In genomic region chr10:104811166-104811565, GRCh38 we compare ENCODE assay signal across 17 cellular contexts.
DNase-seq lines count a peak whose midpoint lies in the region; ATAC-seq, FAIRE-seq and TF ChIP-seq lines count a peak whose summit lies in the region.
"Had no signal": no experiment of that assay in that cellular context is flagged by ENCODE, and none has a peak within 500 bp of the region (broad histone marks: within the 10 kb centered on the region; RNA-seq: fewer than 3 reads in every experiment).

No MANE protein-coding gene starts in this region.

- H3K4me2 ChIP-seq in BLaER1 = peak overlapping the region; percentile 79
- H3K4me2 ChIP-seq in GM23338 = no peak overlapping the region
- H3K4me2 ChIP-seq in mammary epithelial cell (ENCODE audit: insufficient read depth, low read depth, low read length) = no peak overlapping the region
- no peak overlapping the region for H3K4me2 ChIP-seq in mesendoderm (ENCODE audit: low read length)

- H3K23ac ChIP-seq in mesendoderm (ENCODE audit: low read length) = no peak overlapping the region

- H2BK5ac ChIP-seq in mesendoderm (ENCODE audit: low read length) = no peak overlapping the region

- TF ChIP-seq POLR2A in sigmoid colon (IDR thresholded peaks at IDR 0.05) = no peak

- no peak overlapping the region for H2AK5ac ChIP-seq in mesendoderm (ENCODE audit: low read length)

- no peak overlapping the region for H3K4ac ChIP-seq in mesendoderm (ENCODE audit: low read depth, low read length)

- H2AFZ ChIP-seq in GM23338 (peak overlapping the region; percentile 20; the same call in 1 of the 2 replicates), mammary epithelial cell (ENCODE audit: low read depth, low read length) (peak overlapping the region; percentile 69)
- H2AFZ ChIP-seq: GM23248 had no signal

- no TSS peak for BruUV-seq in mammary epithelial cell (replicated peaks; lab: Mats Ljungman, UMichigan)

- H3K79me2 ChIP-seq in GM23338 (replicated peaks; ENCODE audit: insufficient read depth) (no peaks in the 10 kb centered on the region), mammary epithelial cell (ENCODE audit: insufficient read depth, low read length) (no peaks in the 10 kb centered on the region), mesendoderm (ENCODE audit: control insufficient read depth, insufficient read depth, low read length) (no peaks in the 10 kb centered on the region)

- no peak overlapping the region for H2BK120ac ChIP-seq in mesendoderm (ENCODE audit: low read depth, low read length)

- no peak overlapping the region for H3K56ac ChIP-seq in mesendoderm (ENCODE audit: low read length)

- peak overlapping the region; percentile 66 for H2BK15ac ChIP-seq in mesendoderm (replicated peaks; ENCODE audit: low read depth)

- H3K79me1 ChIP-seq in mesendoderm (ENCODE audit: low read length) = no peaks in the 10 kb centered on the region

- no peaks in the 10 kb centered on the region for H3K27me3 ChIP-seq in BLaER1
- no peaks in the 10 kb centered on the region for H3K27me3 ChIP-seq in GM23338 (ENCODE audit: insufficient read depth)
- no peaks in the 10 kb centered on the region for H3K27me3 ChIP-seq in mammary epithelial cell (ENCODE audit: insufficient read depth, low read length)
- H3K27me3 ChIP-seq in mesendoderm (ENCODE audit: insufficient read depth, low read length, poor library complexity) = no peaks in the 10 kb centered on the region
- no peaks in the 10 kb centered on the region for H3K27me3 ChIP-seq in sigmoid colon

- peaks cover 2% of the 10 kb centered on the region for H3K27me3 Mint-ChIP-seq in GM23338 (ENCODE audit: insufficient read depth, low read depth, poor library complexity)
- H3K27me3 Mint-ChIP-seq: CD4-positive, alpha-beta T cell; IgD-negative memory B cell had no signal

- in situ Hi-C loops in mammary epithelial cell (cut with MboI; ENCODE audit: low sequenced_read_pairs in 2 of 2) = no loop called here

- H3K4me1 ChIP-seq in BLaER1 (peaks cover 48% of the 10 kb centered on the region), GM23338 (ENCODE audit: insufficient read depth) (peaks cover 11% of the 10 kb centered on the region), mammary epithelial cell (ENCODE audit: insufficient read depth, low read length) (peaks cover 22% of the 10 kb centered on the region), mesendoderm (ENCODE audit: control insufficient read depth, low read depth, low read length) (peaks cover 5% of the 10 kb centered on the region), sigmoid colon (no peaks in the 10 kb centered on the region)

- no peaks in the 10 kb centered on the region; the same call in 2 of the 3 replicates for H3K9me3 Mint-ChIP-seq in GM23338
- H3K9me3 Mint-ChIP-seq: CD4-positive, alpha-beta T cell; H9 had no signal

- no peak overlapping the region for H4K8ac ChIP-seq in mesendoderm (ENCODE audit: low read depth, low read length)

- CTCF ChIA-PET in mammary epithelial cell (lab: Charles Lee; ENCODE audit: low non-redundant PET) = no interaction called here

- H3K9me2 ChIP-seq in GM23338 (ENCODE audit: insufficient read depth) = 0 out of 2 replicates have a peak, but pooled peaks cover 5% of the 10 kb centered on the region

- H3K36me3 ChIP-seq in BLaER1 = no peaks in the 10 kb centered on the region
- no peaks in the 10 kb centered on the region for H3K36me3 ChIP-seq in GM23338 (ENCODE audit: insufficient read depth)
- no peaks in the 10 kb centered on the region for H3K36me3 ChIP-seq in mammary epithelial cell (ENCODE audit: insufficient read depth, low read length)
- no peaks in the 10 kb centered on the region for H3K36me3 ChIP-seq in mesendoderm (ENCODE audit: control insufficient read depth, insufficient read depth, low read length)
- no peaks in the 10 kb centered on the region for H3K36me3 ChIP-seq in sigmoid colon

- H3F3A ChIP-seq in GM23338 (replicated peaks; ENCODE audit: low read depth) = no peaks in the 10 kb centered on the region

- WGBS in mammary epithelial cell (ENCODE audit: low coverage, missing lambda C conversion rate) = 100% methylated on average over 1 of the region's 1 CpG
- WGBS in mesendoderm (ENCODE audit: extremely low coverage, insufficient coverage, low lambda C conversion rate) = no CpG with 5 or more reads among the region's 1 CpG
- 71 to 74% methylated on average over 1 of the region's 1 CpG for WGBS in sigmoid colon, 2 donors

- H3K9me3 ChIP-seq in BLaER1 (peaks cover 4% of the 10 kb centered on the region; the same call in 1 of the 2 replicates), mammary epithelial cell (replicated peaks; ENCODE audit: insufficient read depth, low read length) (peaks cover 6% of the 10 kb centered on the region), sigmoid colon (no peaks in the 10 kb centered on the region)

- ATAC-seq in GM23338 (no peak), GM18867 (IDR thresholded peaks at IDR 0.05; ENCODE audit: unreplicated experiment) (no peak), HG03025 (IDR thresholded peaks at IDR 0.05; ENCODE audit: low FRiP score, unreplicated experiment) (no peak)

- H3K4me3 ChIP-seq in BLaER1 = no peak overlapping the region
- no peak overlapping the region for H3K4me3 ChIP-seq in GM23338
- no peak overlapping the region for H3K4me3 ChIP-seq in mammary epithelial cell (replicated peaks in 1 of 3; ENCODE audit: insufficient read depth in 1 of 3, low read depth in 2 of 3, low read length in 3 of 3)
- H3K4me3 ChIP-seq in mesendoderm (ENCODE audit: low read length) = no peak overlapping the region
- no peak overlapping the region for H3K4me3 ChIP-seq in sigmoid colon
- H3K4me3 ChIP-seq: GM23248 had no signal

- no peak overlapping the region for H3K4me3 Mint-ChIP-seq in GM23338
- H3K4me3 Mint-ChIP-seq: CD4-positive, alpha-beta T cell; H9; IgD-negative memory B cell had no signal

- TF ChIP-seq CTCF in GM23338 (conservative IDR thresholded peaks at IDR 0.05; ENCODE audit: low read depth in 2 of 2) (no peak), mammary epithelial cell (conservative IDR thresholded peaks at IDR 0.05 in 1 of 2, IDR thresholded peaks at IDR 0.05 in 1 of 2; ENCODE audit: extremely low read depth in 1 of 2, insufficient read depth in 1 of 2, low read depth in 1 of 2, low read length in 2 of 2) (no peak), sigmoid colon (IDR thresholded peaks at IDR 0.05) (no peak)

- H3K36me3 Mint-ChIP-seq in GM23338 (ENCODE audit: low read depth) = peaks cover 6% of the 10 kb centered on the region; the same call in 1 of the 3 replicates

- DNase-seq in GM23338 (ENCODE audit: low spot score) (no peak), mammary epithelial cell (no peak), mesendoderm (peak; percentile 54), sigmoid colon (no peak), urothelium cell line (ENCODE audit: low spot score) (no peak)
- DNase-seq: 8988T; AML-193; Calu3; CD4-positive, alpha-beta T cell; DMS 273 treated with DMSO at 0.1 percent for 48 hours; GDM1; GM23248; H9 had no signal

- TF ChIP-seq EP300 in sigmoid colon (IDR thresholded peaks at IDR 0.05) = no peak

- no peak for FAIRE-seq in urothelium cell line (lab: Jason Lieb, UNC)

- no peaks in the 10 kb centered on the region for H4K20me1 ChIP-seq in BLaER1
- no peaks in the 10 kb centered on the region for H4K20me1 ChIP-seq in GM23338 (replicated peaks; ENCODE audit: insufficient read depth)
- H4K20me1 ChIP-seq in mammary epithelial cell (ENCODE audit: insufficient read depth, low read length) = no peaks in the 10 kb centered on the region

- intact Hi-C loops in mammary epithelial cell (cut with micrococcal nuclease) = no loop called here
- intact Hi-C loops in sigmoid colon (cut with DNase I) = no loop called here

- H3K27ac Mint-ChIP-seq in GM23338 = no peak overlapping the region
- H3K27ac Mint-ChIP-seq: CD4-positive, alpha-beta T cell; H9; IgD-negative memory B cell had no signal

- H3K4me1 Mint-ChIP-seq in GM23338 = peaks cover 15% of the 10 kb centered on the region
- H3K4me1 Mint-ChIP-seq: IgD-negative memory B cell had no signal

- dilution Hi-C loops in mammary epithelial cell (cut with HindIII; ENCODE audit: low sequenced_read_pairs) = no loop called here

- H3K27ac ChIP-seq in BLaER1 (peak overlapping the region; percentile 82; the same call in 1 of the 2 replicates), GM23338 (ENCODE audit: low read depth) (no peak overlapping the region), mammary epithelial cell (ENCODE audit: insufficient read depth, low read depth, low read length) (peak overlapping the region; percentile 31), mesendoderm (ENCODE audit: low read depth, low read length) (no peak overlapping the region), sigmoid colon (no peak overlapping the region)
- H3K27ac ChIP-seq: GM23248 had no signal

- no peak overlapping the region for H3K9ac ChIP-seq in BLaER1
- H3K9ac ChIP-seq in mammary epithelial cell (ENCODE audit: insufficient read depth, low read length) = no peak overlapping the region
- H3K9ac ChIP-seq in mesendoderm (ENCODE audit: low read length) = no peak overlapping the region
- H3K9ac ChIP-seq: GM23248 had no signal

- H3K18ac ChIP-seq in mesendoderm (ENCODE audit: low read length) = no peak overlapping the region

- H4K5ac ChIP-seq in mesendoderm (ENCODE audit: low read length) = no peak overlapping the region

TF ChIP-seq in GM23338, 12 proteins besides CTCF, POLR2A, EP300 and RAD21 (continues in another document):
- TF ChIP-seq CREB1 (CRISPR knock-in tag; IDR thresholded peaks at IDR 0.05; ENCODE audit: low read depth) (no peak), JUNB (IDR thresholded peaks at IDR 0.05; ENCODE audit: unreplicated experiment) (no peak), EZH2 (IDR thresholded peaks at IDR 0.05; ENCODE audit: low read depth, unreplicated experiment) (no peak), ZNF331 (CRISPR knock-in tag; IDR thresholded peaks at IDR 0.05; ENCODE audit: low read depth) (no peak), POLR2AphosphoS5 (IDR thresholded peaks at IDR 0.05; ENCODE audit: low read depth) (no peak), NANOG (IDR thresholded peaks at IDR 0.05; ENCODE audit: borderline replicate concordance) (no peak), ETS1 (IDR thresholded peaks at IDR 0.05) (no peak)

Comparison
In these comparisons a context has a peak if more than half of its experiments do, and no peak if none do; other contexts are left out.
1. H3K27ac ChIP-seq: peak in BLaER1 (single experiment) and mammary epithelial cell (single experiment); none in GM23338 (single experiment), mesendoderm (single experiment) and sigmoid colon (0 of 4).